In genomic region chr18:59870623-59871130, GRCh38 we compare ENCODE assay signal across 13 cellular contexts.
"Had no signal": no experiment of that assay in that cellular context is flagged by ENCODE, and none has a peak within 500 bp of the region (broad histone marks: within the 10 kb centered on the region; RNA-seq: fewer than 3 reads in every experiment).

No MANE protein-coding gene starts in this region.

- H3K4me3 Mint-ChIP-seq: activated CD4-positive, alpha-beta memory T cell treated with anti-CD3 and anti-CD28 coated beads, Interleukin-2, amount 10 ng/mL, durations not matched to agents 7 days and 5 days; activated CD4-positive, alpha-beta T cell treated with anti-CD3 and anti-CD28 coated beads for 36 hours; activated naive CD8-positive, alpha-beta T cell had no signal

- H3K27me3 Mint-ChIP-seq: activated CD4-positive, alpha-beta memory T cell treated with anti-CD3 and anti-CD28 coated beads, Interleukin-2, amount 10 ng/mL, durations not matched to agents 7 days and 5 days; activated CD4-positive, alpha-beta T cell treated with anti-CD3 and anti-CD28 coated beads for 36 hours; activated naive CD8-positive, alpha-beta T cell had no signal

- H3K27ac Mint-ChIP-seq: activated CD4-positive, alpha-beta memory T cell treated with anti-CD3 and anti-CD28 coated beads, Interleukin-2, amount 10 ng/mL, durations not matched to agents 7 days and 5 days; activated CD4-positive, alpha-beta T cell treated with anti-CD3 and anti-CD28 coated beads for 36 hours; activated naive CD8-positive, alpha-beta T cell had no signal

- FAIRE-seq: bronchial epithelial cell had no signal

- H3K36me3 Mint-ChIP-seq: activated naive CD8-positive, alpha-beta T cell had no signal

- H3K9me3 Mint-ChIP-seq: activated CD4-positive, alpha-beta memory T cell treated with anti-CD3 and anti-CD28 coated beads, Interleukin-2, amount 10 ng/mL, durations not matched to agents 7 days and 5 days had no signal

- H3K36me3 ChIP-seq: WERI-Rb-1 had no signal

- DNase-seq: activated CD4-positive, alpha-beta memory T cell treated with anti-CD3 and anti-CD28 coated beads, Interleukin-2, amount 10 ng/mL, durations not matched to agents 7 days and 5 days; activated CD4-positive, alpha-beta T cell treated with anti-CD3 and anti-CD28 coated beads for 36 hours; activated gamma-delta T cell; activated T-cell treated with anti-CD3 and anti-CD28 coated beads, Interleukin-2, amount 50 U/mL, for 48 hours; aorta; islet precursor cell; stimulated activated CD4-positive, alpha-beta T cell treated with anti-CD3 and anti-CD28 coated beads, Interleukin-4, amount 100 ng/mL, for 1 hour; stimulated activated CD8-positive, alpha-beta memory T cell treated with anti-CD3 and anti-CD28 coated beads, Interleukin-4, amount 100 ng/mL, for 48 hours; stimulated activated naive CD8-positive, alpha-beta T cell treated with anti-CD3 and anti-CD28 coated beads, Interleukin-15, Interleukin-2, amounts not matched to agents 100 U/mL and 50 U/mL, for 24 hours; WERI-Rb-1 had no signal

- ATAC-seq: activated CD4-positive, alpha-beta T cell treated with anti-CD3 and anti-CD28 coated beads for 36 hours; left lobe of liver; stimulated activated naive CD8-positive, alpha-beta T cell treated with anti-CD3 and anti-CD28 coated beads, Interleukin-15, Interleukin-2, amounts not matched to agents 100 U/mL and 50 U/mL, for 24 hours had no signal

- H3K27ac ChIP-seq: WERI-Rb-1 had no signal
